Comparison of ENCODE assay signal across 18 cellular contexts in the genomic region with DNA sequence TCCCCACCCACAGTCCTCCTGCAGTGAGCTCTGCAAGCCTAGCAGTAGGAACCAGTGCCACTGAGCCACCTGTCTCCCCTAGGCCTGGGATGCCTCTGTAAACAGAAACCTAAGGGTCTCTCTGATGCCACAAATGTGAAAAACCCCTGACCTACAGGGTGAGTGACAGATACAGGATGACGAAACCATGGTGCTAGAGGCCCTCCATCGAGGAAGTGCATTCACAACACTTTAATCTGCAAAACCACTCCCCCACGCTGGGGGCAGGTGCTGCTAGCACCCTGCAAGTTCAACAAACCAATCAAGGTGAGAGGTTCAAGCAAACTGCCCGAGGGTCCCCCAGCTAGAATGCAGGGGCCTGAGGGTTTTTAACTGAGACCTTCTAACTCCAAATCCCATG. TPM values are rescaled to one million over a fixed set of nuclear protein-coding genes. Genes with fewer than 3 reads are reported as not detected.
DNase-seq lines count a peak whose midpoint lies in the region; ATAC-seq and TF ChIP-seq lines count a peak whose summit lies in the region.
"Had no signal": no experiment of that assay in that cellular context is flagged by ENCODE, and none has a peak within 500 bp of the region (broad histone marks: within the 10 kb centered on the region; RNA-seq: fewer than 3 reads in every experiment).

No MANE protein-coding gene starts in this region.

- no peak for TF ChIP-seq CTCF in OCI-LY7 (conservative IDR thresholded peaks at IDR 0.05; ENCODE audit: low read length)
- TF ChIP-seq CTCF in upper lobe of right lung (IDR thresholded peaks at IDR 0.05): no peak
- no peak for TF ChIP-seq CTCF in MCF 10A (IDR thresholded peaks at IDR 0.05; ENCODE audit: unreplicated experiment)

- POLR2A ChIA-PET in OCI-LY7 (lab: Charles Lee) (no interaction called here), MCF 10A (lab: Yijun Ruan, JAX) (no interaction called here)

- H3K4me1 Mint-ChIP-seq in activated naive CD4-positive, alpha-beta T cell treated with anti-CD3 and anti-CD28 coated beads for 36 hours (ENCODE audit: low read depth): peaks cover 21% of the 10 kb centered on the region
- H3K4me1 Mint-ChIP-seq in central memory CD8-positive, alpha-beta T cell: peaks cover 39% of the 10 kb centered on the region
- H3K4me1 Mint-ChIP-seq in activated naive CD4-positive, alpha-beta T cell treated with anti-CD3 and anti-CD28 coated beads, Interleukin-2, amount 10 ng/mL, durations not matched to agents 7 days and 5 days: peaks cover 21% of the 10 kb centered on the region
- H3K4me1 Mint-ChIP-seq in MCF 10A (ENCODE audit: insufficient read depth, unreplicated experiment): peaks cover 18% of the 10 kb centered on the region
- H3K4me1 Mint-ChIP-seq: H9 had no signal

- no peaks in the 10 kb centered on the region for H3K27me3 ChIP-seq in upper lobe of right lung
- H3K27me3 ChIP-seq: BLaER1 treated with 17β-estradiol and CSF1 and Interleukin-3, amounts not matched to agents 10 nM and 100 nM; Peyer's patch; SJSA1 had no signal

- BruUV-seq in OCI-LY7 (replicated peaks; lab: Mats Ljungman, UMichigan): no TSS peak
- no TSS peak for BruUV-seq in MCF 10A (replicated peaks; lab: Mats Ljungman, UMichigan)

- no peak overlapping the region for H3K4me3 ChIP-seq in OCI-LY7 (ENCODE audit: low read depth, low read length, poor library complexity, severe bottlenecking)
- no peak overlapping the region for H3K4me3 ChIP-seq in upper lobe of right lung
- H3K4me3 ChIP-seq: BLaER1 treated with 17β-estradiol and CSF1 and Interleukin-3, amounts not matched to agents 10 nM and 100 nM; Peyer's patch; SJSA1 had no signal

- no peak overlapping the region for H3K4me2 ChIP-seq in OCI-LY7 (ENCODE audit: low read length)

- 0 out of 2 replicates have a peak, but pooled peaks cover 7% of the 10 kb centered on the region for H3K9me3 ChIP-seq in OCI-LY7 (ENCODE audit: low read length)
- H3K9me3 ChIP-seq in upper lobe of right lung: peaks cover 10% of the 10 kb centered on the region
- H3K9me3 ChIP-seq: SJSA1 had no signal

- no peaks in the 10 kb centered on the region for H3K9me2 ChIP-seq in OCI-LY7 (ENCODE audit: insufficient read depth, low read length)

- no peaks in the 10 kb centered on the region for H3K27me3 Mint-ChIP-seq in activated naive CD4-positive, alpha-beta T cell treated with anti-CD3 and anti-CD28 coated beads for 36 hours (ENCODE audit: low read depth)
- no peaks in the 10 kb centered on the region for H3K27me3 Mint-ChIP-seq in central memory CD8-positive, alpha-beta T cell
- H3K27me3 Mint-ChIP-seq in activated naive CD4-positive, alpha-beta T cell treated with anti-CD3 and anti-CD28 coated beads, Interleukin-2, amount 10 ng/mL, durations not matched to agents 7 days and 5 days: no peaks in the 10 kb centered on the region
- H3K27me3 Mint-ChIP-seq in MCF 10A (ENCODE audit: insufficient read depth, unreplicated experiment): no peaks in the 10 kb centered on the region

- no peaks in the 10 kb centered on the region for H4K20me1 ChIP-seq in OCI-LY7 (ENCODE audit: insufficient read depth, low read length)

- peak; percentile 11 for DNase-seq in activated naive CD4-positive, alpha-beta T cell treated with anti-CD3 and anti-CD28 coated beads for 36 hours
- DNase-seq in activated naive CD4-positive, alpha-beta T cell treated with Interleukin-2 at 50 U/mL for 16 hours: no peak
- DNase-seq in OCI-LY7 (ENCODE audit: low spot score): peak; percentile 7
- DNase-seq in central memory CD8-positive, alpha-beta T cell (ENCODE audit: low spot score in 2 of 2): no peak
- no peak for DNase-seq in upper lobe of right lung
- no peak for DNase-seq in activated naive CD4-positive, alpha-beta T cell treated with anti-CD3 and anti-CD28 coated beads, Interleukin-2, amount 10 ng/mL, durations not matched to agents 7 days and 5 days
- no peak for DNase-seq in MCF 10A (ENCODE audit: unreplicated experiment)
- DNase-seq: H9, Karpas-422, MM.1S, NCI-H1105, NCI-H2107, NCI-H2227 treated with DMSO at 0.1 percent for 48 hours, NCI-H524 treated with DMSO at 0.1 percent for 48 hours, Peyer's patch had no signal

- no peak overlapping the region for H3K4me3 Mint-ChIP-seq in activated naive CD4-positive, alpha-beta T cell treated with anti-CD3 and anti-CD28 coated beads for 36 hours
- no peak overlapping the region for H3K4me3 Mint-ChIP-seq in central memory CD8-positive, alpha-beta T cell
- H3K4me3 Mint-ChIP-seq in activated naive CD4-positive, alpha-beta T cell treated with anti-CD3 and anti-CD28 coated beads, Interleukin-2, amount 10 ng/mL, durations not matched to agents 7 days and 5 days: no peak overlapping the region
- H3K4me3 Mint-ChIP-seq in MCF 10A (ENCODE audit: unreplicated experiment): no peak overlapping the region
- H3K4me3 Mint-ChIP-seq: H9 had no signal

- H3K36me3 Mint-ChIP-seq in activated naive CD4-positive, alpha-beta T cell treated with anti-CD3 and anti-CD28 coated beads for 36 hours (ENCODE audit: low read depth): peaks cover 5% of the 10 kb centered on the region
- no peaks in the 10 kb centered on the region for H3K36me3 Mint-ChIP-seq in central memory CD8-positive, alpha-beta T cell (ENCODE audit: insufficient read depth)
- H3K36me3 Mint-ChIP-seq in activated naive CD4-positive, alpha-beta T cell treated with anti-CD3 and anti-CD28 coated beads, Interleukin-2, amount 10 ng/mL, durations not matched to agents 7 days and 5 days: peaks cover 13% of the 10 kb centered on the region
- no peaks in the 10 kb centered on the region for H3K36me3 Mint-ChIP-seq in MCF 10A (ENCODE audit: insufficient read depth, unreplicated experiment)

- no peak overlapping the region for H3K27ac Mint-ChIP-seq in activated naive CD4-positive, alpha-beta T cell treated with anti-CD3 and anti-CD28 coated beads for 36 hours
- H3K27ac Mint-ChIP-seq in central memory CD8-positive, alpha-beta T cell (ENCODE audit: low read depth): no peak overlapping the region
- no peak overlapping the region for H3K27ac Mint-ChIP-seq in activated naive CD4-positive, alpha-beta T cell treated with anti-CD3 and anti-CD28 coated beads, Interleukin-2, amount 10 ng/mL, durations not matched to agents 7 days and 5 days
- no peak overlapping the region for H3K27ac Mint-ChIP-seq in MCF 10A (ENCODE audit: low read depth, unreplicated experiment)

- H3K4me1 ChIP-seq in OCI-LY7 (ENCODE audit: insufficient read depth, low read length, poor library complexity, severe bottlenecking) (no peaks in the 10 kb centered on the region), upper lobe of right lung (no peaks in the 10 kb centered on the region)
- H3K4me1 ChIP-seq: Peyer's patch, SJSA1 had no signal

- peaks cover 5% of the 10 kb centered on the region for H3K9me3 Mint-ChIP-seq in activated naive CD4-positive, alpha-beta T cell treated with anti-CD3 and anti-CD28 coated beads for 36 hours
- no peaks in the 10 kb centered on the region for H3K9me3 Mint-ChIP-seq in central memory CD8-positive, alpha-beta T cell
- H3K9me3 Mint-ChIP-seq in activated naive CD4-positive, alpha-beta T cell treated with anti-CD3 and anti-CD28 coated beads, Interleukin-2, amount 10 ng/mL, durations not matched to agents 7 days and 5 days: peaks cover 7% of the 10 kb centered on the region
- peaks cover 10% of the 10 kb centered on the region for H3K9me3 Mint-ChIP-seq in MCF 10A (ENCODE audit: unreplicated experiment)

- CTCF ChIA-PET in activated naive CD4-positive, alpha-beta T cell treated with anti-CD3 and anti-CD28 coated beads for 36 hours (lab: Charles Lee): no interaction called here
- CTCF ChIA-PET in OCI-LY7 (lab: Charles Lee; ENCODE audit: unreplicated experiment): no interaction called here
- CTCF ChIA-PET in activated naive CD4-positive, alpha-beta T cell treated with anti-CD3 and anti-CD28 coated beads, Interleukin-2, amount 10 ng/mL, durations not matched to agents 7 days and 5 days (lab: Charles Lee): no interaction called here
- CTCF ChIA-PET in MCF 10A (lab: Yijun Ruan, JAX): interaction anchor here (0.7 kb wide), 1 partner anchor 57 kb away, joined by 3 read pairs; no protein-coding TSS in a partner anchor

- intact Hi-C loops in activated naive CD4-positive, alpha-beta T cell treated with anti-CD3 and anti-CD28 coated beads for 36 hours (cut with micrococcal nuclease): no loop called here
- intact Hi-C loops in OCI-LY7 (cut with micrococcal nuclease; ENCODE audit: unreplicated experiment): no loop called here
- intact Hi-C loops in upper lobe of right lung (cut with DNase I): no loop called here
- intact Hi-C loops in MCF 10A (cut with micrococcal nuclease): no loop called here

- ATAC-seq in central memory CD8-positive, alpha-beta T cell (replicated peaks; ENCODE audit: extremely low read depth, poor library complexity, severe bottlenecking): peak; percentile 53
- peak; percentile 25 for ATAC-seq in upper lobe of right lung
- ATAC-seq in HG03571 (IDR thresholded peaks at IDR 0.05; ENCODE audit: unreplicated experiment): no peak

- H3K27ac ChIP-seq in OCI-LY7 (ENCODE audit: low read depth, low read length, poor library complexity, severe bottlenecking) (no peak overlapping the region), upper lobe of right lung (no peak overlapping the region)
- H3K27ac ChIP-seq: BLaER1 treated with 17β-estradiol and CSF1 and Interleukin-3, amounts not matched to agents 10 nM and 100 nM; Peyer's patch; SJSA1 had no signal

- no peaks in the 10 kb centered on the region for H3K79me2 ChIP-seq in OCI-LY7 (ENCODE audit: insufficient read depth, low read depth, low read length)

- H3K36me3 ChIP-seq in OCI-LY7 (ENCODE audit: insufficient read depth, low read length) (no peaks in the 10 kb centered on the region), upper lobe of right lung (no peaks in the 10 kb centered on the region)
- H3K36me3 ChIP-seq: Peyer's patch, SJSA1 had no signal

- no peak overlapping the region for H2AFZ ChIP-seq in OCI-LY7 (ENCODE audit: low read length)

RNA-seq across cellular contexts. Expression of a gene that starts 59.5 kb away (rescaled TPM):
- total RNA-seq in activated naive CD4-positive, alpha-beta T cell treated with anti-CD3 and anti-CD28 coated beads for 36 hours: 10 to 100 TPM; 10.1 to 12.7 TPM
- total RNA-seq in OCI-LY7 (2014; rRNA removed; shearing (Covaris generic)): 0.33 and 0.98 TPM in 2 replicates
- 2.5 and 2.8 TPM in 2 replicates for total RNA-seq in OCI-LY7 (2022)
- 21.0 TPM for total RNA-seq in upper lobe of right lung
- 7.1 and 7.4 TPM in 2 replicates for total RNA-seq in MCF 10A (2022)

Comparison
In these comparisons a context has a peak if more than half of its experiments do, and no peak if none do; other contexts are left out.
1. DNase-seq: peak in activated naive CD4-positive, alpha-beta T cell treated with anti-CD3 and anti-CD28 coated beads for 36 hours (single experiment) and OCI-LY7 (single experiment); none in activated naive CD4-positive, alpha-beta T cell treated with Interleukin-2 at 50 U/mL for 16 hours (single experiment), central memory CD8-positive, alpha-beta T cell (0 of 2), upper lobe of right lung (single experiment), activated naive CD4-positive, alpha-beta T cell treated with anti-CD3 and anti-CD28 coated beads, Interleukin-2, amount 10 ng/mL, durations not matched to agents 7 days and 5 days (single experiment) and MCF 10A (single experiment).